Comparison of ENCODE assay signal across 8 cellular contexts in genomic region chr9:129737479-129738269, GRCh38. TPM values are rescaled to one million over a fixed set of nuclear protein-coding genes. Genes with fewer than 3 reads are reported as not detected.
DNase-seq lines count a peak whose midpoint lies in the region; ATAC-seq and TF ChIP-seq lines count a peak whose summit lies in the region.

No MANE protein-coding gene starts in this region.

- peak overlapping the region; percentile 59 for H3K27ac Mint-ChIP-seq in activated CD8-positive, alpha-beta memory T cell treated with anti-CD3 and anti-CD28 coated beads, Interleukin-2, amount 10 ng/mL, durations not matched to agents 7 days and 5 days
- peak overlapping the region; percentile 70 for H3K27ac Mint-ChIP-seq in endodermal cell

- H3K27ac ChIP-seq in endodermal cell (ENCODE audit: low read depth, low read length) = no peak overlapping the region

- peak overlapping the region; percentile 51 for H3K9ac ChIP-seq in endodermal cell (ENCODE audit: extremely low read depth, low read length, poor library complexity, severe bottlenecking)

- peaks cover 8% of the 10 kb centered on the region for H3K4me1 Mint-ChIP-seq in activated CD8-positive, alpha-beta memory T cell treated with anti-CD3 and anti-CD28 coated beads, Interleukin-2, amount 10 ng/mL, durations not matched to agents 7 days and 5 days
- H3K4me1 Mint-ChIP-seq in endodermal cell = peaks cover 4% of the 10 kb centered on the region

- peak; percentile 55 for DNase-seq in NCI-H2029 (lab: John Stamatoyannopoulos, UW)
- DNase-seq in NCI-H2029 treated with DMSO at 0.1 percent for 48 hours (lab: John Stamatoyannopoulos, UW) = no peak
- DNase-seq in NOMO-1 (lab: John Stamatoyannopoulos, UW; ENCODE audit: unreplicated experiment in 2 of 2) = peak; percentile 67 to 87
- DNase-seq in activated CD8-positive, alpha-beta memory T cell treated with anti-CD3 and anti-CD28 coated beads, Interleukin-2, amount 10 ng/mL, durations not matched to agents 7 days and 5 days = peak; percentile 90
- peak; percentile 96 for DNase-seq in endodermal cell
- DNase-seq in midbrain (lab: John Stamatoyannopoulos, UW) = peak; percentile 81
- DNase-seq in stimulated activated CD8-positive, alpha-beta memory T cell treated with anti-CD3 and anti-CD28 coated beads, Interleukin-15, amount 100 ng/mL, for 48 hours (ENCODE audit: low read depth in 2 of 2) = peak; percentile 63 to 68

- peak overlapping the region; percentile 79 for H3K4me3 ChIP-seq in endodermal cell (ENCODE audit: low read length)

- 12 to 14% methylated on average over 31 to 46 of the region's 46 CpGs for WGBS in endodermal cell (ENCODE audit: insufficient coverage in 1 of 2, insufficient read length in 1 of 2), 2 experiments

- H3K36me3 Mint-ChIP-seq in activated CD8-positive, alpha-beta memory T cell treated with anti-CD3 and anti-CD28 coated beads, Interleukin-2, amount 10 ng/mL, durations not matched to agents 7 days and 5 days = no peaks in the 10 kb centered on the region
- H3K36me3 Mint-ChIP-seq in endodermal cell (ENCODE audit: low read depth) = no peaks in the 10 kb centered on the region

- TF ChIP-seq CTCF in endodermal cell (conservative IDR thresholded peaks at IDR 0.05) = peak; percentile 99

- H3K36me3 ChIP-seq in endodermal cell (ENCODE audit: control insufficient read depth, insufficient read depth, low read length) = no peaks in the 10 kb centered on the region

- peaks cover 3% of the 10 kb centered on the region for H3K4me1 ChIP-seq in endodermal cell (ENCODE audit: control insufficient read depth, insufficient read depth, low read length)

- H3K9me3 ChIP-seq in endodermal cell (ENCODE audit: control insufficient read depth, low read length) = no peaks in the 10 kb centered on the region

- ATAC-seq in HG03571 (IDR thresholded peaks at IDR 0.05; ENCODE audit: unreplicated experiment) = peak; percentile 49
- peak; percentile 93 for ATAC-seq in activated CD8-positive, alpha-beta memory T cell treated with anti-CD3 and anti-CD28 coated beads, Interleukin-2, amount 10 ng/mL, durations not matched to agents 7 days and 5 days

- H3K27me3 ChIP-seq in endodermal cell (ENCODE audit: control insufficient read depth, insufficient read depth, low read length, poor library complexity, severe bottlenecking) = no peaks in the 10 kb centered on the region

- CTCF ChIA-PET in activated CD8-positive, alpha-beta memory T cell treated with anti-CD3 and anti-CD28 coated beads, Interleukin-2, amount 10 ng/mL, durations not matched to agents 7 days and 5 days (lab: Charles Lee) = interaction anchor here (0.6 to 5.9 kb wide), 47 partner anchors 8 to 1011 kb away, joined by 3 to 184 read pairs (median 4); partner anchors contain the start of gene NTMT1

- peak overlapping the region; percentile 67 for H3K4me3 Mint-ChIP-seq in activated CD8-positive, alpha-beta memory T cell treated with anti-CD3 and anti-CD28 coated beads, Interleukin-2, amount 10 ng/mL, durations not matched to agents 7 days and 5 days
- H3K4me3 Mint-ChIP-seq in endodermal cell = peak overlapping the region; percentile 55

- no peaks in the 10 kb centered on the region for H3K9me3 Mint-ChIP-seq in activated CD8-positive, alpha-beta memory T cell treated with anti-CD3 and anti-CD28 coated beads, Interleukin-2, amount 10 ng/mL, durations not matched to agents 7 days and 5 days (ENCODE audit: low read depth)
- no peaks in the 10 kb centered on the region for H3K9me3 Mint-ChIP-seq in endodermal cell

- H3K27me3 Mint-ChIP-seq in activated CD8-positive, alpha-beta memory T cell treated with anti-CD3 and anti-CD28 coated beads, Interleukin-2, amount 10 ng/mL, durations not matched to agents 7 days and 5 days = no peaks in the 10 kb centered on the region
- peaks cover 12% of the 10 kb centered on the region for H3K27me3 Mint-ChIP-seq in endodermal cell (ENCODE audit: insufficient read depth)

RNA-seq across cellular contexts. Expression of gene PTGES, which starts 15.2 kb away (rescaled TPM):
- total RNA-seq in activated CD8-positive, alpha-beta memory T cell treated with anti-CD3 and anti-CD28 coated beads, Interleukin-2, amount 10 ng/mL, durations not matched to agents 7 days and 5 days = not detected
- under 1 TPM; 0.29 to 0.62 TPM for total RNA-seq in endodermal cell
- 2.9 TPM for polyA plus RNA-seq in endodermal cell (2013, experiment 1 of 2)
- polyA plus RNA-seq in endodermal cell (2013, experiment 2 of 2) = 3.2 TPM
